In the genomic region with DNA sequence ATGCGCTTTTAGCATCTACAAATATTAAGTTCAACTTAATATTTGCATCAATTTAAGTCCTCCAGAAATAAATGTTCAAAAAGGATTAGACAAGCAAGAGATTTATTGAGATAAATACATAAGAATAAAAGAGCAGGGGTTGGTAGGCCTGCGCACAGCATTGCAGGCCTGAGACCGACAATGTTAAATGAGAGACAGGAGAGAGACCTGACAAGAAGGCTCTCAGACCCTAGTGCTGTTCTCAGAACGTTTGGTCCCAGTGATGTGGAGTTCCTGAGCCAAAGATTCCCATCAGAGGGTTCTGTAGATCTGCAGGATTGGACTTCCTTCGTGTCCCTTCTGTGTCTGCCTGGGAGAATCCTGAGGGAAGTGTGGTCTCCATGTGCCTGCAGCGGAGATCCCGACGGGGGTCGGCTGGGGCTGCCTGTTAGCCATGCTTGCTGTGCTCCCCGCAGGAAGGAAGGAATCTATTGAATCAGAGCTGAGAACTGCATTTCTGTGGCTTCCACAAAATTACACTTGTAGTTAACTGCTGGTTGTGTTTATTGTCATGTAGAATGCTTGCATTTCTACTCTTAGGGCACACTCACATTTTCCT, we compare ENCODE assay signal across 24 cellular contexts.
"Had no signal": no experiment of that assay in that cellular context is flagged by ENCODE, and none has a peak within 500 bp of the region (broad histone marks: within the 10 kb centered on the region; RNA-seq: fewer than 3 reads in every experiment).

No MANE protein-coding gene starts in this region.

- H3K36me3 Mint-ChIP-seq: immature natural killer cell; naive B cell; stimulated activated memory B cell treated with anti-CD40 and anti-IgM and Interleukin-4, amounts not matched to agents 10 μg/mL and 1 μg/mL and 100 μg/mL, for 72 hours had no signal

- H3K27ac Mint-ChIP-seq: immature natural killer cell; naive B cell; nephron; stimulated activated memory B cell treated with anti-CD40 and anti-IgM and Interleukin-4, amounts not matched to agents 10 μg/mL and 1 μg/mL and 100 μg/mL, for 72 hours; stimulated activated naive CD8-positive, alpha-beta T cell treated with anti-CD3 and anti-CD28 coated beads, Interleukin-15, amount 100 ng/mL, for 72 hours had no signal

- DNase-seq: effector memory CD4-positive, alpha-beta T cell; gastrocnemius medialis; immature natural killer cell; left lung; mesenchymal stem cell; naive B cell; psoas muscle; retina; right lobe of liver; spleen; stimulated activated CD4-positive, alpha-beta T cell treated with anti-CD3 and anti-CD28 coated beads, Interleukin-15, amount 100 ng/mL, for 24 hours; stimulated activated CD4-positive, alpha-beta T cell treated with anti-CD3 and anti-CD28 coated beads, Interleukin-1b, Interleukin-23, amount 100 ng/mL, for 48 hours; stimulated activated CD4-positive, alpha-beta T cell treated with anti-CD3 and anti-CD28 coated beads, Interleukin-4, amount 100 ng/mL, for 24 hours; stimulated activated naive CD8-positive, alpha-beta T cell treated with anti-CD3 and anti-CD28 coated beads, Interleukin-15, amount 100 ng/mL, for 72 hours; testis had no signal

- H3K4me1 ChIP-seq: esophagus muscularis mucosa, gastrocnemius medialis, left lung, psoas muscle, right lobe of liver, spleen, testis, tibial nerve had no signal

- H3K9me3 ChIP-seq: esophagus muscularis mucosa, gastrocnemius medialis, left lung, neutrophil, psoas muscle, right lobe of liver, spleen, testis, tibial nerve had no signal

- H3K27ac ChIP-seq: epithelial cell of prostate, esophagus muscularis mucosa, gastrocnemius medialis, left lung, neutrophil, psoas muscle, right lobe of liver, spleen, testis, tibial nerve had no signal

- H3K4me3 ChIP-seq: esophagus muscularis mucosa, gastrocnemius medialis, left lung, lung, psoas muscle, right lobe of liver, spleen, testis, tibial nerve had no signal

- ATAC-seq: gastrocnemius medialis; left lung; psoas muscle; right lobe of liver; stimulated activated memory B cell treated with anti-CD40 and anti-IgM and Interleukin-4, amounts not matched to agents 10 μg/mL and 1 μg/mL and 100 μg/mL, for 72 hours; stimulated activated naive CD8-positive, alpha-beta T cell treated with anti-CD3 and anti-CD28 coated beads, Interleukin-15, amount 100 ng/mL, for 72 hours had no signal

- H3K36me3 ChIP-seq: esophagus muscularis mucosa, gastrocnemius medialis, left lung, neutrophil, right lobe of liver, spleen, tibial nerve had no signal

- H3K9me3 Mint-ChIP-seq: stimulated activated memory B cell treated with anti-CD40 and anti-IgM and Interleukin-4, amounts not matched to agents 10 μg/mL and 1 μg/mL and 100 μg/mL, for 72 hours; stimulated activated naive CD8-positive, alpha-beta T cell treated with anti-CD3 and anti-CD28 coated beads, Interleukin-15, amount 100 ng/mL, for 72 hours had no signal

- H3K27me3 ChIP-seq: esophagus muscularis mucosa, gastrocnemius medialis, left lung, neutrophil, right lobe of liver, spleen, testis, tibial nerve had no signal

- H3K27me3 Mint-ChIP-seq: central memory CD8-positive, alpha-beta T cell; naive B cell; stimulated activated memory B cell treated with anti-CD40 and anti-IgM and Interleukin-4, amounts not matched to agents 10 μg/mL and 1 μg/mL and 100 μg/mL, for 72 hours; stimulated activated naive CD8-positive, alpha-beta T cell treated with anti-CD3 and anti-CD28 coated beads, Interleukin-15, amount 100 ng/mL, for 72 hours had no signal

- H3K4me3 Mint-ChIP-seq: central memory CD8-positive, alpha-beta T cell; immature natural killer cell; naive B cell; nephron; stimulated activated memory B cell treated with anti-CD40 and anti-IgM and Interleukin-4, amounts not matched to agents 10 μg/mL and 1 μg/mL and 100 μg/mL, for 72 hours; stimulated activated naive CD8-positive, alpha-beta T cell treated with anti-CD3 and anti-CD28 coated beads, Interleukin-15, amount 100 ng/mL, for 72 hours had no signal

- H3K4me1 Mint-ChIP-seq: central memory CD8-positive, alpha-beta T cell; immature natural killer cell; naive B cell; nephron; stimulated activated memory B cell treated with anti-CD40 and anti-IgM and Interleukin-4, amounts not matched to agents 10 μg/mL and 1 μg/mL and 100 μg/mL, for 72 hours; stimulated activated naive CD8-positive, alpha-beta T cell treated with anti-CD3 and anti-CD28 coated beads, Interleukin-15, amount 100 ng/mL, for 72 hours had no signal

- FAIRE-seq: keratinocyte had no signal
